In genomic region chr16:3456374-3456773, GRCh38 we compare ENCODE assay signal across 11 cellular contexts. TPM values are rescaled to one million over a fixed set of nuclear protein-coding genes. Genes with fewer than 3 reads are reported as not detected.
DNase-seq lines count a peak whose midpoint lies in the region; ATAC-seq and TF ChIP-seq lines count a peak whose summit lies in the region.
"Had no signal": no experiment of that assay in that cellular context is flagged by ENCODE, and none has a peak within 500 bp of the region (broad histone marks: within the 10 kb centered on the region; RNA-seq: fewer than 3 reads in every experiment).

No MANE protein-coding gene starts in this region.

- peaks cover 11% of the 10 kb centered on the region; the same call in 1 of the 2 replicates for H4K20me1 ChIP-seq in OCI-LY7 (ENCODE audit: insufficient read depth, low read length)

- 0 out of 2 replicates have a peak, but pooled peaks cover 3% of the 10 kb centered on the region for H3K36me3 ChIP-seq in SK-N-MC (ENCODE audit: insufficient read depth, low read length)
- no peaks in the 10 kb centered on the region for H3K36me3 ChIP-seq in OCI-LY7 (ENCODE audit: insufficient read depth, low read length)
- H3K36me3 ChIP-seq: BE2C had no signal

- no peak for TF ChIP-seq CTCF in OCI-LY7 (conservative IDR thresholded peaks at IDR 0.05; ENCODE audit: low read length)

- POLR2A ChIA-PET in OCI-LY7 (lab: Charles Lee), result no interaction called here

- peak; percentile 9 for DNase-seq in SIG-M5 treated with dmso at 0.1 percent for 504 hours (lab: John Stamatoyannopoulos, UW; ENCODE audit: unreplicated experiment)
- DNase-seq in SIG-M5 (lab: John Stamatoyannopoulos, UW), result no peak
- DNase-seq in SK-N-MC (ENCODE audit: low read depth, low spot score), result no peak
- DNase-seq in fibroblast of peridontal ligament (ENCODE audit: extremely low read depth), result peak; percentile 25
- DNase-seq in stimulated activated CD8-positive, alpha-beta memory T cell treated with anti-CD3 and anti-CD28 coated beads, Interleukin-4, amount 100 ng/mL, for 48 hours, result peak; percentile 10
- DNase-seq in OCI-LY7 (ENCODE audit: low spot score), result no peak
- DNase-seq in germinal center (ENCODE audit: low spot score), result no peak
- DNase-seq: BE2C had no signal

- no TSS peak for BruUV-seq in OCI-LY7 (replicated peaks; lab: Mats Ljungman, UMichigan)

- H3K4me3 ChIP-seq in SK-N-MC, result no peak overlapping the region
- no peak overlapping the region for H3K4me3 ChIP-seq in OCI-LY7 (ENCODE audit: low read depth, low read length, poor library complexity, severe bottlenecking)

- H3K79me2 ChIP-seq in OCI-LY7 (ENCODE audit: insufficient read depth, low read depth, low read length), result peaks cover 31% of the 10 kb centered on the region

- CTCF ChIA-PET in OCI-LY7 (lab: Charles Lee; ENCODE audit: unreplicated experiment), result no interaction called here

- no peaks in the 10 kb centered on the region for H3K9me2 ChIP-seq in OCI-LY7 (ENCODE audit: insufficient read depth, low read length)

- no peak overlapping the region for H2AFZ ChIP-seq in OCI-LY7 (ENCODE audit: low read length)

- H3K27ac ChIP-seq in SK-N-MC, result peak overlapping the region; percentile 81; the same call in 1 of the 2 replicates
- no peak overlapping the region for H3K27ac ChIP-seq in OCI-LY7 (ENCODE audit: low read depth, low read length, poor library complexity, severe bottlenecking)

- intact Hi-C loops in OCI-LY7 (cut with micrococcal nuclease; ENCODE audit: unreplicated experiment), result loop anchor here (5.0 kb wide), 2 partner anchors 54 to 174 kb away; partner anchors contain the start of genes ZNF174, ZNF263 and ZSCAN32

- no peak for ATAC-seq in HG02571 (IDR thresholded peaks at IDR 0.05; ENCODE audit: unreplicated experiment)

- H3K4me2 ChIP-seq in OCI-LY7 (ENCODE audit: low read length), result no peak overlapping the region

- H3K9me3 ChIP-seq in SK-N-MC (ENCODE audit: low read depth, low read length) (no peaks in the 10 kb centered on the region), OCI-LY7 (ENCODE audit: low read length) (no peaks in the 10 kb centered on the region)
- H3K9me3 ChIP-seq: BE2C had no signal

- H3K4me1 ChIP-seq in OCI-LY7 (ENCODE audit: insufficient read depth, low read length, poor library complexity, severe bottlenecking), result peaks cover 33% of the 10 kb centered on the region

- H3K9ac ChIP-seq in SK-N-MC (ENCODE audit: insufficient read length), result no peak overlapping the region

RNA-seq across cellular contexts. Expression of gene NAA60, which starts 12.9 kb away (rescaled TPM):
- total RNA-seq in OCI-LY7 (2014; rRNA removed; shearing (Covaris generic)), result 8.5 and 24.8 TPM in 2 replicates
- 40.1 and 51.1 TPM in 2 replicates for total RNA-seq in OCI-LY7 (2022)

RNA-seq across cellular contexts. Expression of gene ZNF597, which starts 13.1 kb away (rescaled TPM):
- total RNA-seq in OCI-LY7 (2014; rRNA removed; shearing (Covaris generic)), result 1.2 and 1.9 TPM in 2 replicates
- 1.9 and 2.1 TPM in 2 replicates for total RNA-seq in OCI-LY7 (2022)

RNA-seq across cellular contexts. Expression of gene C16orf90, which starts 38.9 kb away (rescaled TPM):
- total RNA-seq in OCI-LY7 (2014; rRNA removed; shearing (Covaris generic)), result not detected in 2 replicates
- not detected in 2 replicates for total RNA-seq in OCI-LY7 (2022)
- total RNA-seq: HT-29, mucosa of gallbladder had no signal

RNA-seq across cellular contexts. Expression of gene CLUAP1, which starts 44.4 kb away (rescaled TPM):
- total RNA-seq in OCI-LY7 (2014; rRNA removed; shearing (Covaris generic)), result 7.6 and 8.9 TPM in 2 replicates
- total RNA-seq in OCI-LY7 (2022), result 7.7 and 7.8 TPM in 2 replicates

RNA-seq across cellular contexts. Expression of gene ZNF174, which starts 55.4 kb away (rescaled TPM):
- 21.1 and 23.3 TPM in 2 replicates for total RNA-seq in OCI-LY7 (2014; rRNA removed; shearing (Covaris generic))
- 20.6 and 21.7 TPM in 2 replicates for total RNA-seq in OCI-LY7 (2022)

Comparison
In these comparisons a context has a peak if more than half of its experiments do, and no peak if none do; other contexts are left out.
1. DNase-seq: peak in SIG-M5 treated with dmso at 0.1 percent for 504 hours (single experiment), fibroblast of peridontal ligament (single experiment) and stimulated activated CD8-positive, alpha-beta memory T cell treated with anti-CD3 and anti-CD28 coated beads, Interleukin-4, amount 100 ng/mL, for 48 hours (single experiment); none in SIG-M5 (single experiment), SK-N-MC (single experiment), OCI-LY7 (single experiment) and germinal center (single experiment).